In genomic region chr5:181283841-181284755, GRCh38 we compare ENCODE assay signal across 8 cellular contexts. TPM values are rescaled to one million over a fixed set of nuclear protein-coding genes. Genes with fewer than 3 reads are reported as not detected.
DNase-seq lines count a peak whose midpoint lies in the region; ATAC-seq and TF ChIP-seq lines count a peak whose summit lies in the region.
"Not testable (repeated sequence)": the region's sequence is repeated elsewhere in the genome, so short reads cannot be mapped to it uniquely, and the experiment has no call there.

No MANE protein-coding gene starts in this region.

- 57 to 86% (median 59%) methylated on average over 4 to 6 of the region's 6 CpGs for WGBS in psoas muscle, 3 donors

- not testable (repeated sequence) for H3K27ac Mint-ChIP-seq in CD14-positive monocyte; HFFc6; activated CD8-positive, alpha-beta T cell treated with anti-CD3 and anti-CD28 coated beads for 36 hours; type B pancreatic cell
- H3K27ac Mint-ChIP-seq in chondrocyte (ENCODE audit: unreplicated experiment) (peak overlapping the region; percentile 24), nephron (peak overlapping the region in 2 of 3 experiments; percentile 31 to 78)

- CTCF ChIA-PET in activated CD8-positive, alpha-beta T cell treated with anti-CD3 and anti-CD28 coated beads for 36 hours (lab: Charles Lee) = not testable (repeated sequence)

- H3K27me3 Mint-ChIP-seq in CD14-positive monocyte (ENCODE audit: low read depth in 3 of 3); HFFc6 (ENCODE audit: insufficient read depth); activated CD8-positive, alpha-beta T cell treated with anti-CD3 and anti-CD28 coated beads for 36 hours; chondrocyte (ENCODE audit: low read depth); nephron (ENCODE audit: low read depth); type B pancreatic cell: not testable (repeated sequence)

- H3K36me3 Mint-ChIP-seq in CD14-positive monocyte; HFFc6 (ENCODE audit: low read depth); activated CD8-positive, alpha-beta T cell treated with anti-CD3 and anti-CD28 coated beads for 36 hours (ENCODE audit: low read depth); chondrocyte (ENCODE audit: low read depth); type B pancreatic cell: not testable (repeated sequence)
- peaks cover 24% of the 10 kb centered on the region for H3K36me3 Mint-ChIP-seq in nephron (ENCODE audit: low read depth)

- H3K4me3 Mint-ChIP-seq in CD14-positive monocyte; HFFc6; activated CD8-positive, alpha-beta T cell treated with anti-CD3 and anti-CD28 coated beads for 36 hours; chondrocyte (ENCODE audit: unreplicated experiment): not testable (repeated sequence)
- H3K4me3 Mint-ChIP-seq in nephron (peak overlapping the region in 2 of 3 experiments; percentile 86 to 90), type B pancreatic cell (peak overlapping the region; percentile 84)

- not testable (repeated sequence) for H3K4me1 Mint-ChIP-seq in CD14-positive monocyte; HFFc6 (ENCODE audit: low read depth); activated CD8-positive, alpha-beta T cell treated with anti-CD3 and anti-CD28 coated beads for 36 hours (ENCODE audit: low read depth); type B pancreatic cell (ENCODE audit: unreplicated experiment)
- H3K4me1 Mint-ChIP-seq in chondrocyte (ENCODE audit: low read depth) = peaks cover 20% of the 10 kb centered on the region
- H3K4me1 Mint-ChIP-seq in nephron = peaks cover 10% of the 10 kb centered on the region

- H3K4me3 ChIP-seq in left ventricle myocardium inferior, psoas muscle: not testable (repeated sequence)

- DNase-seq in CD14-positive monocyte (ENCODE audit: low spot score); HFFc6; activated CD8-positive, alpha-beta T cell treated with anti-CD3 and anti-CD28 coated beads for 36 hours; chondrocyte (ENCODE audit: low spot score); left ventricle myocardium inferior; psoas muscle; type B pancreatic cell (ENCODE audit: extremely low spot score, unreplicated experiment): not testable (repeated sequence)

- POLR2A ChIA-PET in activated CD8-positive, alpha-beta T cell treated with anti-CD3 and anti-CD28 coated beads for 36 hours (lab: Charles Lee) = not testable (repeated sequence)

- not testable (repeated sequence) for ATAC-seq in activated CD8-positive, alpha-beta T cell treated with anti-CD3 and anti-CD28 coated beads for 36 hours; psoas muscle

- H3K9me3 ChIP-seq in left ventricle myocardium inferior (replicated peaks); psoas muscle: not testable (repeated sequence)

- H3K27me3 ChIP-seq in left ventricle myocardium inferior (ENCODE audit: low read depth); psoas muscle (ENCODE audit: insufficient read depth in 3 of 3, low read length in 2 of 3): not testable (repeated sequence)

- not testable (repeated sequence) for H3K9me3 Mint-ChIP-seq in CD14-positive monocyte; HFFc6; activated CD8-positive, alpha-beta T cell treated with anti-CD3 and anti-CD28 coated beads for 36 hours; chondrocyte (ENCODE audit: low read depth); nephron; type B pancreatic cell

- not testable (repeated sequence) for H3K4me1 ChIP-seq in left ventricle myocardium inferior, psoas muscle

- H3K36me3 ChIP-seq in left ventricle myocardium inferior; psoas muscle (ENCODE audit: insufficient read depth in 1 of 2, low read depth in 1 of 2): not testable (repeated sequence)

- TF ChIP-seq CTCF in CD14-positive monocyte (IDR thresholded peaks at IDR 0.05) (peak; percentile 45), HFFc6 (IDR thresholded peaks at IDR 0.05) (peak; percentile 49), chondrocyte (IDR thresholded peaks at IDR 0.05) (peak; percentile 70), left ventricle myocardium inferior (IDR thresholded peaks at IDR 0.05; ENCODE audit: borderline replicate concordance) (peak; percentile 38), nephron (IDR thresholded peaks at IDR 0.05; ENCODE audit: unreplicated experiment in 3 of 3) (peak; percentile 23 to 37 (median 35)), psoas muscle (IDR thresholded peaks at IDR 0.05) (peak; percentile 15), type B pancreatic cell (conservative IDR thresholded peaks at IDR 0.05) (peak; percentile 49)
- TF ChIP-seq CTCF in activated CD8-positive, alpha-beta T cell treated with anti-CD3 and anti-CD28 coated beads for 36 hours (IDR thresholded peaks at IDR 0.05) = peak; percentile 9

- H3K27ac ChIP-seq in left ventricle myocardium inferior (replicated peaks); psoas muscle: not testable (repeated sequence)

- intact Hi-C loops in CD14-positive monocyte (cut with micrococcal nuclease); activated CD8-positive, alpha-beta T cell treated with anti-CD3 and anti-CD28 coated beads for 36 hours (cut with micrococcal nuclease); left ventricle myocardium inferior (cut with micrococcal nuclease); psoas muscle (cut with DNase I): not testable (repeated sequence)

RNA-seq across cellular contexts. Expression of gene TRIM52, which starts 23.2 kb away (rescaled TPM):
- 1 to 10 TPM; 5.7 to 8.5 TPM for polyA plus RNA-seq in CD14-positive monocyte
- 1 to 10 TPM; 5.2 to 6.9 (median 5.6) TPM for total RNA-seq in HFFc6 (2021; fragmentation: NEBNext Ultra II Directional; extraction: Animal tissue kit (Norgen Biotek cat#: 25700))
- 10 to 100 TPM; 13.2 to 13.8 TPM for total RNA-seq in activated CD8-positive, alpha-beta T cell treated with anti-CD3 and anti-CD28 coated beads for 36 hours
- 7.2 to 12.7 TPM (median 8.3 TPM) in 3 replicates for total RNA-seq in chondrocyte
- total RNA-seq in left ventricle myocardium inferior = 8.5 TPM
- total RNA-seq in psoas muscle = 1 to 10 TPM; 3.0 to 5.8 (median 5.3) TPM
- polyA plus RNA-seq in psoas muscle = 10 to 100 TPM in 1 of 3 donors, 1 to 10 TPM in 2; 1.5 to 17.6 (median 4.8) TPM
- 10.1 and 14.1 TPM in 2 replicates for total RNA-seq in type B pancreatic cell (ENCODE audit: low replicate concordance)

RNA-seq across cellular contexts. Expression of gene RACK1, which starts 40.4 kb away (rescaled TPM):
- polyA plus RNA-seq in CD14-positive monocyte (1,000 to 10,000 TPM; 1,150 to 1,195 TPM), psoas muscle (1,000 to 10,000 TPM; 1,678 to 3,660 (median 1,849) TPM)
- total RNA-seq in HFFc6 (2021; fragmentation: NEBNext Ultra II Directional; extraction: Animal tissue kit (Norgen Biotek cat#: 25700)) = 1,000 to 10,000 TPM; 1,737 to 2,012 (median 1,885) TPM
- total RNA-seq in activated CD8-positive, alpha-beta T cell treated with anti-CD3 and anti-CD28 coated beads for 36 hours = 1,000 to 10,000 TPM; 2,759 to 2,801 TPM
- total RNA-seq in chondrocyte (995 to 1,189 TPM (median 1,167 TPM) in 3 replicates), left ventricle myocardium inferior (628 TPM), psoas muscle (1,000 to 10,000 TPM in 1 of 4 donors, 100 to 1,000 TPM in 3; 832 to 1,110 (median 978) TPM), type B pancreatic cell (ENCODE audit: low replicate concordance) (1,864 and 2,055 TPM in 2 replicates)

Comparison
In these comparisons a context has a peak if more than half of its experiments do, and no peak if none do; other contexts are left out.
1. CTCF ChIP-seq: peak in every context shown above with its lines; median percentile 70 in chondrocyte; 49 in HFFc6; 49 in type B pancreatic cell; 45 in CD14-positive monocyte; 38 in left ventricle myocardium inferior; 35 in nephron; 15 in psoas muscle; 9 in activated CD8-positive, alpha-beta T cell treated with anti-CD3 and anti-CD28 coated beads for 36 hours.